Comparison of ENCODE assay signal across 19 cellular contexts in the genomic region with DNA sequence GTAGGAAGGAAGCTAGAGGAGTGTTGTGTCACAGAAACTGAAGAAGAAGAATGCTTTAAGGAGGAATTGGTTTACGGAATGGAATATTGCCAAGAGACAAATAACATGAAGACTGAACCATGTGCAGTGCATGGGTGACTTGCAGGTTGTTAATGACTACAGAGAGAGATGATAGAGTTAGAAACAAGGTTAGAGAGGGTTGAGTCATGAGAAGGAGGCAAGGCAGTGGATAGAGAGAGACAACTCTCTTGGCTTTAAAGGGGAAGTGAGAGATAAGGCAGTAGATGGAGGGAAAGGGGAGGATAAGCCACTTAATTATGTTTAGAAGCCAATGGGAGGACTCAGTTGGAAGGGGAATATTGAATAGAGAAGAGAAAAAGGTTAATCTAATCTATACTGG.
"Had no signal": no experiment of that assay in that cellular context is flagged by ENCODE, and none has a peak within 500 bp of the region (broad histone marks: within the 10 kb centered on the region; RNA-seq: fewer than 3 reads in every experiment).

No MANE protein-coding gene starts in this region.

- H3K4me3 Mint-ChIP-seq: activated CD4-positive, alpha-beta memory T cell treated with anti-CD3 and anti-CD28 coated beads for 36 hours; activated naive CD4-positive, alpha-beta T cell treated with anti-CD3 and anti-CD28 coated beads, Interleukin-2, amount 50 U/mL, for 24 hours; activated T-helper 1 cell treated with anti-CD3 and anti-CD28 coated beads, Interleukin-12 subunit alpha, Interleukin-12 subunit beta, Interleukin-2, Interleukin-4 antibody, amounts not matched to agents 30 ng/mL and 10 ng/mL and 1 ng/mL, durations not matched to agents 14 hours and 24 hours and 36 hours; brain; dendritic cell treated with granulocyte-macrophage colony-stimulating factor and Interleukin-4, amounts not matched to agents 40 ng/mL and 50 ng/mL, for 4 days; nephron progenitor cell; stimulated activated naive CD8-positive, alpha-beta T cell treated with anti-CD3 and anti-CD28 coated beads, Interleukin-15, amount 100 ng/mL, for 72 hours had no signal

- DNase-seq: activated CD4-positive, alpha-beta memory T cell treated with anti-CD3 and anti-CD28 coated beads for 36 hours; activated CD4-positive, alpha-beta T cell treated with anti-CD3 and anti-CD28 coated beads for 48 hours; activated gamma-delta T cell; activated T-cell treated with anti-CD3 and anti-CD28 coated beads for 4 hours; aorta; effector CD4-positive, alpha-beta T cell; heart left ventricle; islet precursor cell; mesenchymal stem cell; mucosa of descending colon; nephron progenitor cell; pancreas; right cardiac atrium; stimulated activated CD4-positive, alpha-beta T cell treated with anti-CD3 and anti-CD28 coated beads, Interleukin-12 subunit alpha, Interleukin-12 subunit beta, amount 100 ng/mL, for 4 hours; stimulated activated naive CD8-positive, alpha-beta T cell treated with anti-CD3 and anti-CD28 coated beads, Interleukin-15, amount 100 ng/mL, for 72 hours had no signal

- H3K4me1 Mint-ChIP-seq: brain; nephron progenitor cell; stimulated activated naive CD8-positive, alpha-beta T cell treated with anti-CD3 and anti-CD28 coated beads, Interleukin-15, amount 100 ng/mL, for 72 hours had no signal

- H3K27ac Mint-ChIP-seq: activated CD4-positive, alpha-beta memory T cell treated with anti-CD3 and anti-CD28 coated beads for 36 hours; activated naive CD4-positive, alpha-beta T cell treated with anti-CD3 and anti-CD28 coated beads, Interleukin-2, amount 50 U/mL, for 24 hours; activated T-helper 1 cell treated with anti-CD3 and anti-CD28 coated beads, Interleukin-12 subunit alpha, Interleukin-12 subunit beta, Interleukin-2, Interleukin-4 antibody, amounts not matched to agents 30 ng/mL and 10 ng/mL and 1 ng/mL, durations not matched to agents 14 hours and 24 hours and 36 hours; brain; dendritic cell treated with granulocyte-macrophage colony-stimulating factor and Interleukin-4, amounts not matched to agents 40 ng/mL and 50 ng/mL, for 4 days; nephron progenitor cell; stimulated activated naive CD8-positive, alpha-beta T cell treated with anti-CD3 and anti-CD28 coated beads, Interleukin-15, amount 100 ng/mL, for 72 hours had no signal

- H3K27me3 Mint-ChIP-seq: activated CD4-positive, alpha-beta memory T cell treated with anti-CD3 and anti-CD28 coated beads for 36 hours; activated naive CD4-positive, alpha-beta T cell treated with anti-CD3 and anti-CD28 coated beads, Interleukin-2, amount 50 U/mL, for 24 hours; brain; dendritic cell treated with granulocyte-macrophage colony-stimulating factor and Interleukin-4, amounts not matched to agents 40 ng/mL and 50 ng/mL, for 4 days; stimulated activated naive CD8-positive, alpha-beta T cell treated with anti-CD3 and anti-CD28 coated beads, Interleukin-15, amount 100 ng/mL, for 72 hours had no signal

- ATAC-seq: heart left ventricle; mucosa of descending colon; pancreas; right cardiac atrium; stimulated activated naive CD8-positive, alpha-beta T cell treated with anti-CD3 and anti-CD28 coated beads, Interleukin-15, amount 100 ng/mL, for 72 hours had no signal

- H3K9me3 Mint-ChIP-seq: activated CD4-positive, alpha-beta memory T cell treated with anti-CD3 and anti-CD28 coated beads for 36 hours; activated naive CD4-positive, alpha-beta T cell treated with anti-CD3 and anti-CD28 coated beads, Interleukin-2, amount 50 U/mL, for 24 hours; activated T-helper 1 cell treated with anti-CD3 and anti-CD28 coated beads, Interleukin-12 subunit alpha, Interleukin-12 subunit beta, Interleukin-2, Interleukin-4 antibody, amounts not matched to agents 30 ng/mL and 10 ng/mL and 1 ng/mL, durations not matched to agents 14 hours and 24 hours and 36 hours; brain; dendritic cell treated with granulocyte-macrophage colony-stimulating factor and Interleukin-4, amounts not matched to agents 40 ng/mL and 50 ng/mL, for 4 days; nephron progenitor cell; stimulated activated naive CD8-positive, alpha-beta T cell treated with anti-CD3 and anti-CD28 coated beads, Interleukin-15, amount 100 ng/mL, for 72 hours had no signal

- H3K36me3 Mint-ChIP-seq: activated CD4-positive, alpha-beta memory T cell treated with anti-CD3 and anti-CD28 coated beads for 36 hours; activated naive CD4-positive, alpha-beta T cell treated with anti-CD3 and anti-CD28 coated beads, Interleukin-2, amount 50 U/mL, for 24 hours; brain had no signal
